Comparison of ENCODE assay signal across 16 cellular contexts in the genomic region with DNA sequence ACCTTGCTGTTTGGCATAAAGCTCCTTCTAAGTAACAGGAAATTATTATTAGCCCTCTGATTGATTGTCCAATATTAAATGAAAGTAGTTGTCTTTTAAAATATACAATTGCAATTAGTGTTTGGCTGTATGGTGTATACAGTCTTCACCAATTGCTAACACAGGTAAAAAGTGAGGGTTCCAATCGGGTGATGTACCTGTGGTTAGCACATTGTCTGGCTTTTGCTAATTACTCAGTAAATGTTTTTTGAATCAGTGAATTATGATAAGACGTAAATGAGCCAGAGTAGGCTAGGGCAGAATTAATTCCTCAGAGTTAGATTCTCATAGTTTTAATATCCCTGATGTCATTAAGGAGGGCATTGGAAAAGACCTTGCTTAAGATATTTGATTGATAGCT.
"Had no signal": no experiment of that assay in that cellular context is flagged by ENCODE, and none has a peak within 500 bp of the region (broad histone marks: within the 10 kb centered on the region; RNA-seq: fewer than 3 reads in every experiment).

No MANE protein-coding gene starts in this region.

- H3K4me3 Mint-ChIP-seq: neural crest cell; stimulated activated naive CD8-positive, alpha-beta T cell treated with anti-CD3 and anti-CD28 coated beads, Interleukin-15, Interleukin-2, amounts not matched to agents 100 ng/mL and 50 ng/mL, for 24 hours had no signal

- ATAC-seq: gastroesophageal sphincter, heart left ventricle had no signal

- H3K4me1 Mint-ChIP-seq: neural crest cell had no signal

- DNase-seq: activated CD4-positive, alpha-beta T cell treated with anti-CD3 and anti-CD28 coated beads, Interleukin-2, amount 50 U/mL, for 4 hours; activated CD4-positive, CD25-positive, alpha-beta regulatory T cell; activated CD8-positive, alpha-beta memory T cell treated with anti-CD3 and anti-CD28 coated beads, Interleukin-2, amount 50 U/mL, for 48 hours; adrenal gland; effector CD4-positive, alpha-beta T cell; heart left ventricle; left lung; SJCRH30; stimulated activated CD4-positive, alpha-beta T cell treated with anti-CD3 and anti-CD28 coated beads, Interleukin-12 subunit alpha, Interleukin-12 subunit beta, amount 100 ng/mL, for 4 hours; stimulated activated CD4-positive, alpha-beta T cell treated with anti-CD3 and anti-CD28 coated beads, Interleukin-1b, Interleukin-23, amount 100 ng/mL, for 48 hours; stimulated activated CD8-positive, alpha-beta memory T cell treated with anti-CD3 and anti-CD28 coated beads, Interleukin-4, amount 100 ng/mL, for 48 hours; transverse colon; uterus had no signal

- H3K9me3 Mint-ChIP-seq: stimulated activated naive CD8-positive, alpha-beta T cell treated with anti-CD3 and anti-CD28 coated beads, Interleukin-15, Interleukin-2, amounts not matched to agents 100 ng/mL and 50 ng/mL, for 24 hours had no signal

- H3K27me3 Mint-ChIP-seq: stimulated activated naive CD8-positive, alpha-beta T cell treated with anti-CD3 and anti-CD28 coated beads, Interleukin-15, Interleukin-2, amounts not matched to agents 100 ng/mL and 50 ng/mL, for 24 hours had no signal
